21 cellular contexts compared by ENCODE assay signal in genomic region chr11:111947143-111947542, GRCh38. TPM values are rescaled to one million over a fixed set of nuclear protein-coding genes. Genes with fewer than 3 reads are reported as not detected.
DNase-seq lines count a peak whose midpoint lies in the region; ATAC-seq, FAIRE-seq and TF ChIP-seq lines count a peak whose summit lies in the region.
"Had no signal": no experiment of that assay in that cellular context is flagged by ENCODE, and none has a peak within 500 bp of the region (broad histone marks: within the 10 kb centered on the region; RNA-seq: fewer than 3 reads in every experiment).

No MANE protein-coding gene starts in this region.

- DNase-seq in astrocyte (ENCODE audit: low read depth) (no peak), NCI-H187 treated with DMSO at 0.1 percent for 48 hours (lab: John Stamatoyannopoulos, UW) (no peak), anterior cingulate cortex (lab: John Stamatoyannopoulos, UW) (no peak), NAMALWA (ENCODE audit: low spot score) (no peak)
- DNase-seq: activated effector memory CD4-positive, alpha-beta T cell treated with anti-CD3 and anti-CD28 coated beads, Interleukin-2, amount 50 U/mL, for 16 hours; amniotic stem cell; cortex of kidney; GF-D8; NCI-H1930; PC-3; posterior cingulate gyrus; spleen; T1000 had no signal

- H3K4me3 ChIP-seq in astrocyte (ENCODE audit: insufficient read depth, low read depth, low read length) (no peak overlapping the region), skeletal muscle satellite cell (ENCODE audit: low read length) (no peak overlapping the region)
- H3K4me3 ChIP-seq: BLaER1, gastroesophageal sphincter, spleen, tibial nerve had no signal

- peaks cover 4% of the 10 kb centered on the region for H3K79me2 ChIP-seq in astrocyte (ENCODE audit: insufficient read depth, low read length)

- H3K4me2 ChIP-seq in astrocyte (ENCODE audit: low read length): no peak overlapping the region
- no peak overlapping the region for H3K4me2 ChIP-seq in skeletal muscle satellite cell (ENCODE audit: low read length)
- H3K4me2 ChIP-seq: BLaER1 had no signal

- no peak for TF ChIP-seq CTCF in astrocyte (IDR thresholded peaks at IDR 0.05; ENCODE audit: insufficient read depth, low read depth, low read length)

- no peak overlapping the region for H3K27ac ChIP-seq in astrocyte (ENCODE audit: low read depth, low read length)
- H3K27ac ChIP-seq: BLaER1, epithelial cell of prostate, spleen had no signal

- no peaks in the 10 kb centered on the region for H3K36me3 ChIP-seq in astrocyte (ENCODE audit: insufficient read depth, low read length)
- no peaks in the 10 kb centered on the region for H3K36me3 ChIP-seq in skeletal muscle satellite cell (ENCODE audit: insufficient read depth, low read length)
- H3K36me3 ChIP-seq: BLaER1, gastroesophageal sphincter, spleen, tibial nerve had no signal

- H3K36me3 Mint-ChIP-seq in astrocyte (ENCODE audit: low read depth, unreplicated experiment): no peaks in the 10 kb centered on the region

- H3K9me3 Mint-ChIP-seq in astrocyte (ENCODE audit: unreplicated experiment): no peaks in the 10 kb centered on the region

- peak overlapping the region; percentile 62 for H3K27ac Mint-ChIP-seq in astrocyte (ENCODE audit: unreplicated experiment)

- H3K4me1 Mint-ChIP-seq in astrocyte (ENCODE audit: low read depth, unreplicated experiment): peaks cover 18% of the 10 kb centered on the region

- no peak overlapping the region for H2AFZ ChIP-seq in astrocyte (ENCODE audit: low read depth, low read length)

- H3K4me1 ChIP-seq in astrocyte (ENCODE audit: insufficient read depth, low read length) (peaks cover 22% of the 10 kb centered on the region), skeletal muscle satellite cell (ENCODE audit: control insufficient read depth, insufficient read depth, low read length) (peaks cover 44% of the 10 kb centered on the region)
- H3K4me1 ChIP-seq: BLaER1 had no signal

- H3K27me3 ChIP-seq in astrocyte (ENCODE audit: insufficient read depth, low read length): no peaks in the 10 kb centered on the region
- H3K27me3 ChIP-seq in skeletal muscle satellite cell (ENCODE audit: control insufficient read depth, insufficient read depth, low read length): no peaks in the 10 kb centered on the region
- H3K27me3 ChIP-seq: BLaER1, gastroesophageal sphincter, spleen, tibial nerve had no signal

- no peak overlapping the region for H3K9ac ChIP-seq in astrocyte (ENCODE audit: low read length)
- H3K9ac ChIP-seq in skeletal muscle satellite cell (ENCODE audit: low read depth, low read length): peak overlapping the region; percentile 10
- H3K9ac ChIP-seq: BLaER1 had no signal

- peak; percentile 57 for ATAC-seq in GM19043 (IDR thresholded peaks at IDR 0.05; ENCODE audit: low read depth, unreplicated experiment)
- ATAC-seq in HG02938 (IDR thresholded peaks at IDR 0.05; ENCODE audit: unreplicated experiment): peak; percentile 49
- ATAC-seq: PC-3 had no signal

- no peak for FAIRE-seq in astrocyte (lab: Jason Lieb, UNC)

- H3K27me3 Mint-ChIP-seq in astrocyte (ENCODE audit: low read depth, unreplicated experiment): no peaks in the 10 kb centered on the region

- H4K20me1 ChIP-seq in astrocyte (ENCODE audit: insufficient read depth, low read length): no peaks in the 10 kb centered on the region
- H4K20me1 ChIP-seq: BLaER1 had no signal

- H3K4me3 Mint-ChIP-seq in astrocyte (ENCODE audit: unreplicated experiment): no peak overlapping the region

- no peaks in the 10 kb centered on the region for H3K9me3 ChIP-seq in astrocyte (ENCODE audit: insufficient read depth, low read depth, low read length)
- no peaks in the 10 kb centered on the region for H3K9me3 ChIP-seq in skeletal muscle satellite cell (replicated peaks; ENCODE audit: low read length)
- H3K9me3 ChIP-seq: gastroesophageal sphincter, tibial nerve had no signal

RNA-seq across cellular contexts. Expression of gene DIXDC1, which starts 10.0 kb away (rescaled TPM):
- 16.5 and 17.3 TPM in 2 replicates for total RNA-seq in astrocyte
- total RNA-seq in skeletal muscle satellite cell (2012; rRNA removed): 11.2 and 14.9 TPM in 2 replicates

RNA-seq across cellular contexts. Expression of gene C11orf52, which starts 28.4 kb away (rescaled TPM):
- 0.50 and 0.60 TPM in 2 replicates for total RNA-seq in astrocyte
- not detected in 2 replicates for total RNA-seq in skeletal muscle satellite cell (2012; rRNA removed)

RNA-seq across cellular contexts. Expression of gene HSPB2, which starts 34.6 kb away (rescaled TPM):
- not detected in 2 replicates for total RNA-seq in astrocyte
- total RNA-seq in skeletal muscle satellite cell (2012; rRNA removed): under 0.01 and 1.5 TPM in 2 replicates
- total RNA-seq: NCI-H460, PC-3 had no signal

RNA-seq across cellular contexts. Expression of gene CRYAB, which starts 35.6 kb away (rescaled TPM):
- 4.1 and 5.7 TPM in 2 replicates for total RNA-seq in astrocyte
- 23.1 and 30.1 TPM in 2 replicates for total RNA-seq in skeletal muscle satellite cell (2012; rRNA removed)
- total RNA-seq: PC-3 had no signal
